Comparison of ENCODE assay signal across 1 cellular context in genomic region chrX:65534450-65535292, GRCh38.
TF ChIP-seq lines count a peak whose summit lies in the region.

Gene LAS1L, minus strand, starts transcription at chrX:65534787. Its CDS starts 72 bp downstream, at chrX:65534715.

TF ChIP-seq in A549, 52 proteins besides CTCF, POLR2A, EP300 and RAD21 (continued from another document):
- TF ChIP-seq ATOH8 (CRISPR knock-in tag; IDR thresholded peaks at IDR 0.05; ENCODE audit: low read depth) (no peak), ZFP36 (IDR thresholded peaks at IDR 0.05; ENCODE audit: borderline replicate concordance, partially characterized antibody) (no peak), HOXB5 (CRISPR knock-in tag; IDR thresholded peaks at IDR 0.05) (no peak)
